19 cellular contexts compared by ENCODE assay signal in genomic region chr4:25916870-25917269, GRCh38.
"Had no signal": no experiment of that assay in that cellular context is flagged by ENCODE, and none has a peak within 500 bp of the region (broad histone marks: within the 10 kb centered on the region; RNA-seq: fewer than 3 reads in every experiment).

No MANE protein-coding gene starts in this region.

- DNase-seq: effector CD8-positive, alpha-beta T cell; foreskin melanocyte; head of caudate nucleus; hippocampal formation; naive thymus-derived CD4-positive, alpha-beta T cell; occipital lobe; retina; spleen; stimulated activated CD4-positive, alpha-beta T cell treated with anti-CD3 and anti-CD28 coated beads, Interleukin-15, amount 100 ng/mL, for 24 hours; stimulated activated CD4-positive, alpha-beta T cell treated with anti-CD3 and anti-CD28 coated beads, Interleukin-1b, Interleukin-23, amount 100 ng/mL, for 48 hours; stimulated activated CD4-positive, alpha-beta T cell treated with anti-CD3 and anti-CD28 coated beads, Interleukin-4, amount 100 ng/mL, for 24 hours; tibial artery; upper lobe of left lung; uterus had no signal

- H3K4me3 ChIP-seq: coronary artery, prostate gland, spleen, tibial artery, upper lobe of left lung, uterus had no signal

- H3K9me3 ChIP-seq: prostate gland, spleen, tibial artery, upper lobe of left lung, uterus had no signal

- ATAC-seq: naive thymus-derived CD4-positive, alpha-beta T cell; sciatic nerve; stimulated activated memory B cell treated with anti-CD40 and anti-IgM and Interleukin-4, amounts not matched to agents 10 μg/mL and 1 μg/mL and 100 μg/mL, for 72 hours had no signal

- H3K27ac ChIP-seq: coronary artery, parathyroid adenoma, prostate gland, spleen, tibial artery, upper lobe of left lung, uterus had no signal

- H3K4me1 ChIP-seq: parathyroid adenoma, prostate gland, uterus had no signal

- H3K27me3 ChIP-seq: spleen, tibial artery, upper lobe of left lung, uterus had no signal

- H2AFZ ChIP-seq: parathyroid adenoma had no signal

- H3K36me3 ChIP-seq: prostate gland, tibial artery, upper lobe of left lung, uterus had no signal

- H3K9ac ChIP-seq: parathyroid adenoma had no signal

- H3K79me2 ChIP-seq: parathyroid adenoma had no signal
